1 cellular context compared by ENCODE assay signal in genomic region chr17:8153550-8153956, GRCh38.
A peak's percentile ranks its signal among the peaks of the same experiment; 100 is the strongest.
TF ChIP-seq lines count a peak whose summit lies in the region.

No MANE protein-coding gene starts in this region.

TF ChIP-seq in HEK293, 187 proteins besides CTCF, POLR2A, EP300 and RAD21 (continued from another document and continues in another):
- TF ChIP-seq PRDM4 (tag by site-specific recombination; IDR thresholded peaks at IDR 0.05) (peak; percentile 22; the same call in 1 of the 2 replicates), ZNF354C (tag by site-specific recombination; IDR thresholded peaks at IDR 0.05; ENCODE audit: borderline replicate concordance, low read depth) (no peak), ZNF610 (tag by site-specific recombination; IDR thresholded peaks at IDR 0.05; ENCODE audit: borderline replicate concordance) (no peak), ZNF670 (tag by site-specific recombination; IDR thresholded peaks at IDR 0.05; ENCODE audit: low read depth) (no peak), BCL11A (tag by site-specific recombination; IDR thresholded peaks at IDR 0.05; ENCODE audit: low read depth) (0 out of 2 replicates have a peak, but pooled peaks have one; percentile 8), ZNF10 (tag by site-specific recombination; IDR thresholded peaks at IDR 0.05) (no peak), ZNF510 (tag by site-specific recombination; IDR thresholded peaks at IDR 0.05; ENCODE audit: insufficient replicate concordance) (no peak), ZNF292 (tag by site-specific recombination; IDR thresholded peaks at IDR 0.05; ENCODE audit: borderline replicate concordance, low read depth) (no peak), SP2 (tag by site-specific recombination; IDR thresholded peaks at IDR 0.05) (peak; percentile 5), ZBTB17 (tag by site-specific recombination; IDR thresholded peaks at IDR 0.05) (peak; percentile 89), HIC1 (tag by site-specific recombination; IDR thresholded peaks at IDR 0.05) (peak; percentile 39; the same call in 1 of the 2 replicates), ZNF404 (tag by site-specific recombination; IDR thresholded peaks at IDR 0.05) (no peak), TRIM28 (IDR thresholded peaks at IDR 0.05; ENCODE audit: borderline replicate concordance, low read length) (no peak), ZNF843 (tag by site-specific recombination; IDR thresholded peaks at IDR 0.05) (no peak), ZNF530 (tag by site-specific recombination; IDR thresholded peaks at IDR 0.05; ENCODE audit: low read depth) (no peak), ZNF274 (IDR thresholded peaks at IDR 0.05; ENCODE audit: low read length) (no peak), ZNF274 (tag by site-specific recombination; IDR thresholded peaks at IDR 0.05; ENCODE audit: borderline replicate concordance) (no peak), SP7 (tag by site-specific recombination; IDR thresholded peaks at IDR 0.05) (peak; percentile 17; the same call in 1 of the 2 replicates), ZNF704 (tag by site-specific recombination; IDR thresholded peaks at IDR 0.05) (no peak), ZSCAN4 (tag by site-specific recombination; IDR thresholded peaks at IDR 0.05) (no peak), ZFHX2 (tag by site-specific recombination; conservative IDR thresholded peaks at IDR 0.05) (peak; percentile 60), SCRT2 (tag by site-specific recombination; IDR thresholded peaks at IDR 0.05) (no peak), ZNF623 (tag by site-specific recombination; IDR thresholded peaks at IDR 0.05) (no peak), ZNF423 (tag by site-specific recombination; IDR thresholded peaks at IDR 0.05) (no peak), ZBTB8A (tag by site-specific recombination; IDR thresholded peaks at IDR 0.05) (no peak), KLF1 (tag by site-specific recombination; IDR thresholded peaks at IDR 0.05) (peak; percentile 60), ZNF571 (tag by site-specific recombination; IDR thresholded peaks at IDR 0.05) (no peak), ZNF202 (tag by site-specific recombination; IDR thresholded peaks at IDR 0.05; ENCODE audit: borderline replicate concordance) (no peak), ZNF830 (tag by site-specific recombination; IDR thresholded peaks at IDR 0.05; ENCODE audit: low read depth) (no peak), ZNF132 (tag by site-specific recombination; IDR thresholded peaks at IDR 0.05; ENCODE audit: borderline replicate concordance) (no peak), REPIN1 (tag by site-specific recombination; IDR thresholded peaks at IDR 0.05; ENCODE audit: low read depth) (no peak), GLIS1 (tag by site-specific recombination; IDR thresholded peaks at IDR 0.05) (peak; percentile 50), RBAK (tag by site-specific recombination; IDR thresholded peaks at IDR 0.05) (no peak), ZBTB20 (tag by site-specific recombination; IDR thresholded peaks at IDR 0.05) (peak; percentile 48; the same call in 1 of the 2 replicates), ZNF639 (tag by site-specific recombination; IDR thresholded peaks at IDR 0.05) (0 out of 2 replicates have a peak, but pooled peaks have one; percentile 6), OSR2 (tag by site-specific recombination; IDR thresholded peaks at IDR 0.05) (no peak; the same call in 1 of the 2 replicates), ZBTB48 (tag by site-specific recombination; IDR thresholded peaks at IDR 0.05) (no peak), PBX3 (CRISPR knock-in tag; IDR thresholded peaks at IDR 0.05) (no peak), ZNF335 (tag by site-specific recombination; conservative IDR thresholded peaks at IDR 0.05) (peak; percentile 64; the same call in 1 of the 2 replicates), TCF7L2 (IDR thresholded peaks at IDR 0.05; ENCODE audit: borderline replicate concordance, low read depth, low read length) (no peak), ZFP69B (tag by site-specific recombination; IDR thresholded peaks at IDR 0.05) (no peak)
- TF ChIP-seq, protein P1, sequence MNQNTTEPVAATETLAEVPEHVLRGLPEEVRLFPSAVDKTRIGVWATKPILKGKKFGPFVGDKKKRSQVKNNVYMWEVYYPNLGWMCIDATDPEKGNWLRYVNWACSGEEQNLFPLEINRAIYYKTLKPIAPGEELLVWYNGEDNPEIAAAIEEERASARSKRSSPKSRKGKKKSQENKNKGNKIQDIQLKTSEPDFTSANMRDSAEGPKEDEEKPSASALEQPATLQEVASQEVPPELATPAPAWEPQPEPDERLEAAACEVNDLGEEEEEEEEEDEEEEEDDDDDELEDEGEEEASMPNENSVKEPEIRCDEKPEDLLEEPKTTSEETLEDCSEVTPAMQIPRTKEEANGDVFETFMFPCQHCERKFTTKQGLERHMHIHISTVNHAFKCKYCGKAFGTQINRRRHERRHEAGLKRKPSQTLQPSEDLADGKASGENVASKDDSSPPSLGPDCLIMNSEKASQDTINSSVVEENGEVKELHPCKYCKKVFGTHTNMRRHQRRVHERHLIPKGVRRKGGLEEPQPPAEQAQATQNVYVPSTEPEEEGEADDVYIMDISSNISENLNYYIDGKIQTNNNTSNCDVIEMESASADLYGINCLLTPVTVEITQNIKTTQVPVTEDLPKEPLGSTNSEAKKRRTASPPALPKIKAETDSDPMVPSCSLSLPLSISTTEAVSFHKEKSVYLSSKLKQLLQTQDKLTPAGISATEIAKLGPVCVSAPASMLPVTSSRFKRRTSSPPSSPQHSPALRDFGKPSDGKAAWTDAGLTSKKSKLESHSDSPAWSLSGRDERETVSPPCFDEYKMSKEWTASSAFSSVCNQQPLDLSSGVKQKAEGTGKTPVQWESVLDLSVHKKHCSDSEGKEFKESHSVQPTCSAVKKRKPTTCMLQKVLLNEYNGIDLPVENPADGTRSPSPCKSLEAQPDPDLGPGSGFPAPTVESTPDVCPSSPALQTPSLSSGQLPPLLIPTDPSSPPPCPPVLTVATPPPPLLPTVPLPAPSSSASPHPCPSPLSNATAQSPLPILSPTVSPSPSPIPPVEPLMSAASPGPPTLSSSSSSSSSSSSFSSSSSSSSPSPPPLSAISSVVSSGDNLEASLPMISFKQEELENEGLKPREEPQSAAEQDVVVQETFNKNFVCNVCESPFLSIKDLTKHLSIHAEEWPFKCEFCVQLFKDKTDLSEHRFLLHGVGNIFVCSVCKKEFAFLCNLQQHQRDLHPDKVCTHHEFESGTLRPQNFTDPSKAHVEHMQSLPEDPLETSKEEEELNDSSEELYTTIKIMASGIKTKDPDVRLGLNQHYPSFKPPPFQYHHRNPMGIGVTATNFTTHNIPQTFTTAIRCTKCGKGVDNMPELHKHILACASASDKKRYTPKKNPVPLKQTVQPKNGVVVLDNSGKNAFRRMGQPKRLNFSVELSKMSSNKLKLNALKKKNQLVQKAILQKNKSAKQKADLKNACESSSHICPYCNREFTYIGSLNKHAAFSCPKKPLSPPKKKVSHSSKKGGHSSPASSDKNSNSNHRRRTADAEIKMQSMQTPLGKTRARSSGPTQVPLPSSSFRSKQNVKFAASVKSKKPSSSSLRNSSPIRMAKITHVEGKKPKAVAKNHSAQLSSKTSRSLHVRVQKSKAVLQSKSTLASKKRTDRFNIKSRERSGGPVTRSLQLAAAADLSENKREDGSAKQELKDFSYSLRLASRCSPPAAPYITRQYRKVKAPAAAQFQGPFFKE (tag by site-specific recombination; IDR thresholded peaks at IDR 0.05; ENCODE audit: borderline replicate concordance) = no peak
- TF ChIP-seq, protein P2, sequence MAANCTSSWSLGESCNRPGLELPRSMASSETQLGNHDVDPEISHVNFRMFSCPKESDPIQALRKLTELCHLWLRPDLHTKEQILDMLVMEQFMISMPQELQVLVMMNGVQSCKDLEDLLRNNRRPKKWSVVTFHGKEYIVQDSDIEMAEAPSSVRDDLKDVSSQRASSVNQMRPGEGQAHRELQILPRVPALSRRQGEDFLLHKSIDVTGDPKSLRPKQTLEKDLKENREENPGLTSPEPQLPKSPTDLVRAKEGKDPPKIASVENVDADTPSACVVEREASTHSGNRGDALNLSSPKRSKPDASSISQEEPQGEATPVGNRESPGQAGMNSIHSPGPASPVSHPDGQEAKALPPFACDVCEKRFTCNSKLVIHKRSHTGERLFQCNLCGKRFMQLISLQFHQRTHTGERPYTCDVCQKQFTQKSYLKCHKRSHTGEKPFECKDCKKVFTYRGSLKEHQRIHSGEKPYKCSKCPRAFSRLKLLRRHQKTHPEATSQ (tag by site-specific recombination; IDR thresholded peaks at IDR 0.05) = no peak
- TF ChIP-seq, protein P3, sequence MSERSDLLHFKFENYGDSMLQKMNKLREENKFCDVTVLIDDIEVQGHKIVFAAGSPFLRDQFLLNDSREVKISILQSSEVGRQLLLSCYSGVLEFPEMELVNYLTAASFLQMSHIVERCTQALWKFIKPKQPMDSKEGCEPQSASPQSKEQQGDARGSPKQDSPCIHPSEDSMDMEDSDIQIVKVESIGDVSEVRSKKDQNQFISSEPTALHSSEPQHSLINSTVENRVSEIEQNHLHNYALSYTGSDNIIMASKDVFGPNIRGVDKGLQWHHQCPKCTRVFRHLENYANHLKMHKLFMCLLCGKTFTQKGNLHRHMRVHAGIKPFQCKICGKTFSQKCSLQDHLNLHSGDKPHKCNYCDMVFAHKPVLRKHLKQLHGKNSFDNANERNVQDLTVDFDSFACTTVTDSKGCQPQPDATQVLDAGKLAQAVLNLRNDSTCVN (tag by site-specific recombination; optimal IDR thresholded peaks at IDR 0.05) = no peak
